10 cellular contexts compared by ENCODE assay signal in the genomic region with DNA sequence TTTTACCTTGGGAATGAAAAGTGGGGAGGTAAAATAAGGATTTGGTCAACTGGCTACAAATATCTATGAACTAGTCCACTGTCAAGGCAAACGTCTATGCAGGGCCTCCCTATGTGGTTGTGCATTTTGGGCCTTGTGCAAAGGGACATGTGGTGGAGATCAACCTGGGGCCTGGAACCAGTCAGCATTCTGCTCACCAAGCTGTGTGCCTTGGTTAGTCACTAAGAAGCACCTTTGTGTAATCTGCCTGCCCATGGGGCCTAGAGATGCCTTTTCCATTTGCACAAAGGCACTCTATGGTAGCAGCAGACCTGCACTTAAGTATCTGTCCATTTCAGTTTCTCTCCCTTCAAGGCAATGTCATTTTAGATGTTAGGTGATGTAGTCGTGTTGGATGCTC.
DNase-seq lines count a peak whose midpoint lies in the region; TF ChIP-seq lines count a peak whose summit lies in the region.
"Had no signal": no experiment of that assay in that cellular context is flagged by ENCODE, and none has a peak within 500 bp of the region (broad histone marks: within the 10 kb centered on the region; RNA-seq: fewer than 3 reads in every experiment).

No MANE protein-coding gene starts in this region.

- H3K9me2 ChIP-seq in hepatocyte (replicated peaks; ENCODE audit: insufficient read depth) (no peaks in the 10 kb centered on the region), Karpas-422 (replicated peaks; ENCODE audit: insufficient read depth, low read length) (no peaks in the 10 kb centered on the region)

- H3K4me1 Mint-ChIP-seq in activated CD4-positive, alpha-beta T cell treated with anti-CD3 and anti-CD28 coated beads, Interleukin-2, amount 10 ng/mL, durations not matched to agents 24 days and 14 days, result peaks cover 21% of the 10 kb centered on the region

- no peaks in the 10 kb centered on the region for H3K9me3 Mint-ChIP-seq in activated CD4-positive, alpha-beta T cell treated with anti-CD3 and anti-CD28 coated beads, Interleukin-2, amount 10 ng/mL, durations not matched to agents 24 days and 14 days

- H3K36me3 ChIP-seq in hepatocyte (replicated peaks; ENCODE audit: insufficient read depth, low read depth), result no peaks in the 10 kb centered on the region
- no peaks in the 10 kb centered on the region for H3K36me3 ChIP-seq in subcutaneous abdominal adipose tissue (ENCODE audit: control insufficient read depth in 5 of 5, insufficient read depth in 5 of 5, low read length in 5 of 5)
- no peaks in the 10 kb centered on the region for H3K36me3 ChIP-seq in Karpas-422 (ENCODE audit: insufficient read depth, low read length)

- DNase-seq in activated CD4-positive, alpha-beta T cell treated with anti-CD3 and anti-CD28 coated beads, Interleukin-2, amount 10 ng/mL, durations not matched to agents 24 days and 14 days, result peak; percentile 61
- DNase-seq in activated CD4-positive, alpha-beta T cell treated with anti-CD3 and anti-CD28 coated beads for 1 hour, result no peak
- no peak for DNase-seq in hepatocyte (ENCODE audit: low spot score)
- no peak for DNase-seq in NCI-H1048 (lab: John Stamatoyannopoulos, UW)
- DNase-seq in Karpas-422, result no peak
- DNase-seq in activated T-cell treated with anti-CD3 and anti-CD28 coated beads, Interleukin-2, amount 50 U/mL, for 1 hour, result no peak
- DNase-seq: trophoblast cell had no signal

- H4K20me1 ChIP-seq in hepatocyte (ENCODE audit: insufficient read depth, poor library complexity, severe bottlenecking) (peaks cover 9% of the 10 kb centered on the region), Karpas-422 (ENCODE audit: insufficient read depth, low read depth, low read length) (no peaks in the 10 kb centered on the region)

- H3K4me1 ChIP-seq in hepatocyte (ENCODE audit: insufficient read depth) (peaks cover 26% of the 10 kb centered on the region), subcutaneous abdominal adipose tissue (ENCODE audit: control insufficient read depth in 5 of 5, insufficient read depth in 5 of 5, low read length in 5 of 5) (peaks cover 0 to 53% (median 39%) of the 10 kb centered on the region in 5 donors), Karpas-422 (ENCODE audit: low read length) (no peaks in the 10 kb centered on the region)

- H3K27ac Mint-ChIP-seq in activated CD4-positive, alpha-beta T cell treated with anti-CD3 and anti-CD28 coated beads, Interleukin-2, amount 10 ng/mL, durations not matched to agents 24 days and 14 days, result peak overlapping the region; percentile 46

- no peaks in the 10 kb centered on the region for H3K27me3 Mint-ChIP-seq in activated CD4-positive, alpha-beta T cell treated with anti-CD3 and anti-CD28 coated beads, Interleukin-2, amount 10 ng/mL, durations not matched to agents 24 days and 14 days

- no peak for TF ChIP-seq CTCF in VCaP (conservative IDR thresholded peaks at IDR 0.05)
- no peak for TF ChIP-seq CTCF in hepatocyte (IDR thresholded peaks at IDR 0.05; ENCODE audit: poor library complexity)

- H3K27ac ChIP-seq in VCaP (peak overlapping the region; percentile 33), hepatocyte (peak overlapping the region; percentile 16), subcutaneous abdominal adipose tissue (ENCODE audit: low read depth, low read length) (peak overlapping the region; percentile 79), Karpas-422 (ENCODE audit: low read length) (no peak overlapping the region)

- intact Hi-C loops in activated CD4-positive, alpha-beta T cell treated with anti-CD3 and anti-CD28 coated beads, Interleukin-2, amount 10 ng/mL, durations not matched to agents 24 days and 14 days (cut with micrococcal nuclease), result loop anchor here (10.0 kb wide), 1 partner anchor 367 kb away; no protein-coding TSS in a partner anchor

- no peaks in the 10 kb centered on the region for H3K27me3 ChIP-seq in hepatocyte
- H3K27me3 ChIP-seq in subcutaneous abdominal adipose tissue (ENCODE audit: control insufficient read depth in 5 of 5, insufficient read depth in 4 of 5, low read length in 5 of 5), result no peaks in the 10 kb centered on the region
- no peaks in the 10 kb centered on the region for H3K27me3 ChIP-seq in Karpas-422 (ENCODE audit: low read length)

- H3K79me2 ChIP-seq in hepatocyte (peaks cover 75% of the 10 kb centered on the region), Karpas-422 (ENCODE audit: low read length) (no peaks in the 10 kb centered on the region)

- peaks cover 2% of the 10 kb centered on the region for H3K36me3 Mint-ChIP-seq in activated CD4-positive, alpha-beta T cell treated with anti-CD3 and anti-CD28 coated beads, Interleukin-2, amount 10 ng/mL, durations not matched to agents 24 days and 14 days (ENCODE audit: low read depth)

- H2AFZ ChIP-seq in hepatocyte (no peak overlapping the region), Karpas-422 (ENCODE audit: low read length) (no peak overlapping the region)

- H3K4me3 ChIP-seq in hepatocyte (no peak overlapping the region), subcutaneous abdominal adipose tissue (ENCODE audit: low read depth in 1 of 5, low read length in 5 of 5) (no peak overlapping the region), Karpas-422 (ENCODE audit: low read length) (no peak overlapping the region)
- H3K4me3 ChIP-seq: A549 had no signal

- no peak overlapping the region for H3K9ac ChIP-seq in subcutaneous abdominal adipose tissue (ENCODE audit: low read length in 5 of 5)
- H3K9ac ChIP-seq in Karpas-422 (ENCODE audit: low read length), result no peak overlapping the region

- no peaks in the 10 kb centered on the region for H3K9me3 ChIP-seq in hepatocyte (ENCODE audit: low read depth)
- no peaks in the 10 kb centered on the region for H3K9me3 ChIP-seq in subcutaneous abdominal adipose tissue (ENCODE audit: control insufficient read depth in 5 of 5, low read length in 5 of 5)
- H3K9me3 ChIP-seq in Karpas-422 (ENCODE audit: low read length), result no peaks in the 10 kb centered on the region
- H3K9me3 ChIP-seq: A549 had no signal

- WGBS in hepatocyte (ENCODE audit: low lambda C conversion rate, missing lambda C conversion rate), result 87% methylated on average over 2 of the region's 2 CpGs

- no peak overlapping the region for H3K4me2 ChIP-seq in hepatocyte
- no peak overlapping the region for H3K4me2 ChIP-seq in Karpas-422 (ENCODE audit: low read depth, low read length, poor library complexity, severe bottlenecking)
- H3K4me2 ChIP-seq: A549 had no signal

- H3K4me3 Mint-ChIP-seq in activated CD4-positive, alpha-beta T cell treated with anti-CD3 and anti-CD28 coated beads, Interleukin-2, amount 10 ng/mL, durations not matched to agents 24 days and 14 days, result no peak overlapping the region
